16 cellular contexts compared by ENCODE assay signal in the genomic region with DNA sequence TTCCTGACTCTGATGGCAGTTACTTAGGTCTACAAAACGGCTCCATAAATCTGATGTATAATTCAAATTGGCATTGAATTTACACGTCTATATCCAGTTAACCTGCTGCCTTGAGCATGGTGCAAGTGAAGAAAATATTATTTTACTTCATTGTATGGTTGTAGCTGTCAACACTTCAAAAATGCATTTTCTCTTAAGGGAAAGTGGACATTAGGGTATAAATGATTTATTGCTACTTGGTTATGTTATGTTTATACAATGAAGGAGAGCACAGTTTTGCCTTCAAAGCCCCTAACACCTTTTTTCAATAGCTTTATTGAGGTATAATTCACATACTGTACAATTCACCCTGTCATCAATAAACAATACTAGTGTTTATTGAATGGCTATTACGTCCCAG. TPM values are rescaled to one million over a fixed set of nuclear protein-coding genes. Genes with fewer than 3 reads are reported as not detected.
DNase-seq lines count a peak whose midpoint lies in the region; ATAC-seq and TF ChIP-seq lines count a peak whose summit lies in the region.
"Had no signal": no experiment of that assay in that cellular context is flagged by ENCODE, and none has a peak within 500 bp of the region (broad histone marks: within the 10 kb centered on the region; RNA-seq: fewer than 3 reads in every experiment).

No MANE protein-coding gene starts in this region.

- H3K4me1 ChIP-seq in left ventricle myocardium inferior (peaks cover 60% of the 10 kb centered on the region), heart left ventricle (peaks cover 0 to 53% (median 26%) of the 10 kb centered on the region in 12 donors), Karpas-422 (ENCODE audit: low read length) (peaks cover 27% of the 10 kb centered on the region), transverse colon (peaks cover 8 to 30% (median 24%) of the 10 kb centered on the region in 4 donors)
- H3K4me1 ChIP-seq: parathyroid adenoma had no signal

- H2AFZ ChIP-seq in Karpas-422 (ENCODE audit: low read length): no peak overlapping the region

- 89 to 94% (median 92%) methylated on average over 3 of the region's 3 CpGs for WGBS in heart left ventricle, 4 donors
- WGBS in transverse colon (ENCODE audit: low coverage in 1 of 2), 2 donors: 74 to 81% methylated on average over 3 of the region's 3 CpGs

- ATAC-seq in heart left ventricle: no peak
- no peak for ATAC-seq in HG02938 (IDR thresholded peaks at IDR 0.05; ENCODE audit: unreplicated experiment)
- no peak for ATAC-seq in HG03520 (IDR thresholded peaks at IDR 0.05; ENCODE audit: unreplicated experiment)
- no peak for ATAC-seq in GM19328 (IDR thresholded peaks at IDR 0.05; ENCODE audit: unreplicated experiment)
- ATAC-seq: left ventricle myocardium superior had no signal

- H3K9me3 Mint-ChIP-seq in activated naive CD8-positive, alpha-beta T cell treated with anti-CD3 and anti-CD28 coated beads for 36 hours: no peaks in the 10 kb centered on the region

- H3K27me3 Mint-ChIP-seq in activated naive CD8-positive, alpha-beta T cell treated with anti-CD3 and anti-CD28 coated beads for 36 hours: no peaks in the 10 kb centered on the region

- intact Hi-C loops in left ventricle myocardium inferior (cut with micrococcal nuclease): no loop called here
- intact Hi-C loops in heart left ventricle (cut with DNase I): no loop called here
- intact Hi-C loops in transverse colon (cut with DNase I; ENCODE audit: low total_unique reads): no loop called here

- peak overlapping the region; percentile 91 for H3K4me3 Mint-ChIP-seq in activated naive CD8-positive, alpha-beta T cell treated with anti-CD3 and anti-CD28 coated beads for 36 hours

- H3K9me3 ChIP-seq in left ventricle myocardium inferior (replicated peaks) (no peaks in the 10 kb centered on the region), heart left ventricle (no peaks in the 10 kb centered on the region), Karpas-422 (ENCODE audit: low read length) (no peaks in the 10 kb centered on the region), transverse colon (no peaks in the 10 kb centered on the region)
- H3K9me3 ChIP-seq: testis had no signal

- H3K4me3 ChIP-seq in left ventricle myocardium inferior (no peak overlapping the region), heart left ventricle (no peak overlapping the region), Karpas-422 (ENCODE audit: low read length) (no peak overlapping the region), transverse colon (no peak overlapping the region)
- H3K4me3 ChIP-seq: cardiac muscle cell had no signal

- H3K4me1 Mint-ChIP-seq in activated naive CD8-positive, alpha-beta T cell treated with anti-CD3 and anti-CD28 coated beads for 36 hours: peaks cover 31% of the 10 kb centered on the region

- no peaks in the 10 kb centered on the region for H4K20me1 ChIP-seq in Karpas-422 (ENCODE audit: insufficient read depth, low read depth, low read length)

- no peak for DNase-seq in left ventricle myocardium inferior
- no peak for DNase-seq in heart left ventricle
- DNase-seq in Karpas-422: no peak
- DNase-seq in activated naive CD8-positive, alpha-beta T cell treated with anti-CD3 and anti-CD28 coated beads for 36 hours: no peak
- DNase-seq in transverse colon: no peak
- DNase-seq: dorsolateral prefrontal cortex; left ventricle myocardium superior; NCI-H2171; NCI-H748 treated with DMSO at 0.1 percent for 48 hours; stimulated activated CD4-positive, alpha-beta T cell treated with anti-CD3 and anti-CD28 coated beads, Interleukin-4, amount 100 ng/mL, for 24 hours; testis had no signal

- H3K36me3 Mint-ChIP-seq in activated naive CD8-positive, alpha-beta T cell treated with anti-CD3 and anti-CD28 coated beads for 36 hours: peaks cover 21% of the 10 kb centered on the region

- peak overlapping the region; percentile 80 for H3K4me2 ChIP-seq in Karpas-422 (ENCODE audit: low read depth, low read length, poor library complexity, severe bottlenecking)

- TF ChIP-seq EP300 in transverse colon (IDR thresholded peaks at IDR 0.05; ENCODE audit: low read depth): no peak

- TF ChIP-seq POLR2A in heart left ventricle (IDR thresholded peaks at IDR 0.05) (no peak), transverse colon (IDR thresholded peaks at IDR 0.05) (no peak)

- H3K9me2 ChIP-seq in Karpas-422 (replicated peaks; ENCODE audit: insufficient read depth, low read length): no peaks in the 10 kb centered on the region

- H3K27me3 ChIP-seq in left ventricle myocardium inferior (ENCODE audit: low read depth): no peaks in the 10 kb centered on the region
- no peaks in the 10 kb centered on the region for H3K27me3 ChIP-seq in heart left ventricle
- no peaks in the 10 kb centered on the region for H3K27me3 ChIP-seq in Karpas-422 (ENCODE audit: low read length)
- H3K27me3 ChIP-seq in transverse colon: no peaks in the 10 kb centered on the region
- H3K27me3 ChIP-seq: cardiac muscle cell, dorsolateral prefrontal cortex, testis had no signal

- TF ChIP-seq CTCF in left ventricle myocardium inferior (IDR thresholded peaks at IDR 0.05; ENCODE audit: borderline replicate concordance): no peak
- no peak for TF ChIP-seq CTCF in heart left ventricle (IDR thresholded peaks at IDR 0.05)
- no peak for TF ChIP-seq CTCF in transverse colon (IDR thresholded peaks at IDR 0.05)

- no peak overlapping the region for H3K9ac ChIP-seq in Karpas-422 (ENCODE audit: low read length)
- H3K9ac ChIP-seq: parathyroid adenoma had no signal

- in situ Hi-C loops in transverse colon (cut with MboI; ENCODE audit: low pct_ligation_motif_present in 1 of 4, low pct_unique_long_range_greater_than_20kb in 1 of 4, low sequenced_read_pairs in 3 of 4): loop anchor here in 1 of 4 donors (25.0 kb wide), 1 partner anchor 204 kb away; a partner anchor contains a TSS

- peak overlapping the region; percentile 100 for H3K27ac Mint-ChIP-seq in activated naive CD8-positive, alpha-beta T cell treated with anti-CD3 and anti-CD28 coated beads for 36 hours

- no peaks in the 10 kb centered on the region for H3K36me3 ChIP-seq in left ventricle myocardium inferior
- no peaks in the 10 kb centered on the region for H3K36me3 ChIP-seq in heart left ventricle
- peaks cover 6% of the 10 kb centered on the region; the same call in 1 of the 2 replicates for H3K36me3 ChIP-seq in Karpas-422 (ENCODE audit: insufficient read depth, low read length)
- no peaks in the 10 kb centered on the region for H3K36me3 ChIP-seq in transverse colon
- H3K36me3 ChIP-seq: cardiac muscle cell had no signal

- peaks cover 34% of the 10 kb centered on the region for H3K79me2 ChIP-seq in Karpas-422 (ENCODE audit: low read length)

- H3K27ac ChIP-seq in left ventricle myocardium inferior (replicated peaks) (peak overlapping the region; percentile 96), heart left ventricle (peak overlapping the region in 3 of 12 donors; percentile 94 to 98 (median 96)), Karpas-422 (ENCODE audit: low read length) (no peak overlapping the region), transverse colon (peak overlapping the region in 3 of 4 donors; percentile 95 to 97 (median 97))
- H3K27ac ChIP-seq: parathyroid adenoma had no signal

RNA-seq across cellular contexts. Expression of a gene that starts 2.0 kb away (rescaled TPM):
- total RNA-seq in left ventricle myocardium inferior: 58.0 TPM
- total RNA-seq in heart left ventricle: 10 to 100 TPM; 33.3 to 69.7 (median 62.2) TPM
- 10 to 100 TPM; 36.1 to 44.7 TPM for polyA plus RNA-seq in heart left ventricle
- total RNA-seq in Karpas-422 (2014; rRNA removed; shearing (Covaris generic); ENCODE audit: low replicate concordance): 84.3 and 96.0 TPM in 2 replicates
- 100 to 1,000 TPM; 118 to 137 TPM for total RNA-seq in activated naive CD8-positive, alpha-beta T cell treated with anti-CD3 and anti-CD28 coated beads for 36 hours
- 100 to 1,000 TPM in 2 of 4 donors, 10 to 100 TPM in 2; 71.1 to 335 (median 97.0) TPM for total RNA-seq in transverse colon
